ENCODE assay signal across 11 cellular contexts in the genomic region with DNA sequence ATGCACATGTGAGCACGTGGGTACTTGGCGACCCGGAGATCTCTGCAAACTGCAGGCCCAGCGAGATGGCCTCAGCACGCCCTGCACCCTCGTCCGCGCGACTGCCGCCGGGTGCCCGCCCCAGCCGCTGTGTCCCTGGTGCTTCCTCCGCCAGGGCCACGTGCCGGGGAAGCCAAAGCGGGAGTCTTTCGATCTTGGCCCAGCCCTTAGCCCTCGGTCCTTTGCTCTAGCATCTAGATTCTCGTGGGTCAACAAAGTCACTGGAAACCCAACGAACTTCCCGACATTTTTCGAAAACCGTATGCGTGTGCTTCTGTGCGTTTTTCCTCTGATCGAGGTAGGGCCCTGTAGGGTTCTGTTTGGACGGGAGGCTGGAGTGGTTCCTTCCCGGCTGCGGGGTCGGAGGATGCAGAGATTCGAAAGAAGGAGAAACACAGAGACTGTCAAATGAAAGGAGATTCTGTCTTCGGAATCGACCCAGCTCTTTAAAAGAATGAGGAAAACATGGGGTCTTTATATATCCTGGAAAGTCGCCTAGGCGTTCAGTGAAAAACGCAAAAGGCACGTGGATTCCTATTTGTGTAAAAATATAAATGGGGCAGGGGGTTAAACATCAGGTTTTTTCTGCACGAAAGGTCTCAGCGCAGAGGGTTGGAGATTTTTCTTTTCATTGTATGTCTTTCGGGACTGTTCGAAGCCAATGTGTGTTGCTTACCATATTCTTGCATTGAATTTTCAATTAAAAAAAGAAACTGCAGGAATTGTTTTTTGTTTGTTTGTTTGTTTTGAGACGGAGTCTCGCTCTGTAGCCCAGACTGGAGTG.
DNase-seq lines count a peak whose midpoint lies in the region; ATAC-seq, FAIRE-seq and TF ChIP-seq lines count a peak whose summit lies in the region.
"Had no signal": no experiment of that assay in that cellular context is flagged by ENCODE, and none has a peak within 500 bp of the region (broad histone marks: within the 10 kb centered on the region; RNA-seq: fewer than 3 reads in every experiment).

No MANE protein-coding gene starts in this region.

- H3K4ac ChIP-seq in H9 (ENCODE audit: low read depth, low read length) = no peak overlapping the region

- no peak overlapping the region for H3K4me3 ChIP-seq in K562

- no peaks in the 10 kb centered on the region for H3K36me3 ChIP-seq in K562 (ENCODE audit: control insufficient read depth, insufficient read depth, low read length)

- no peaks in the 10 kb centered on the region for H3K9me3 Mint-ChIP-seq in CD4-positive, alpha-beta T cell
- peaks cover 0 to 6% of the 10 kb centered on the region in 2 experiments; a peak in 1 of 5 replicates for H3K9me3 Mint-ChIP-seq in H9
- H3K9me3 Mint-ChIP-seq in natural killer cell treated with Interleukin-12 subunit alpha and Interleukin-12 subunit beta and Interleukin-15 and Interleukin-18, amount 100 ng/mL, for 72 hours = no peaks in the 10 kb centered on the region

- peak overlapping the region; percentile 88 for H3K4me3 Mint-ChIP-seq in CD4-positive, alpha-beta T cell
- peak overlapping the region; percentile 67 to 83; a peak in 3 of 5 replicates for H3K4me3 Mint-ChIP-seq in H9
- peak overlapping the region; percentile 62 for H3K4me3 Mint-ChIP-seq in natural killer cell treated with Interleukin-12 subunit alpha and Interleukin-12 subunit beta and Interleukin-15 and Interleukin-18, amount 100 ng/mL, for 72 hours

- no peak overlapping the region for H4K5ac ChIP-seq in H9 (ENCODE audit: insufficient read length, low read depth, low read length)

- TF ChIP-seq EP300 in K562 (IDR thresholded peaks at IDR 0.05; ENCODE audit: low read length) = no peak

- H3K23ac ChIP-seq in H9 (ENCODE audit: insufficient read length, low read depth, low read length) = no peak overlapping the region

- peaks cover 70% of the 10 kb centered on the region for H3K27me3 Mint-ChIP-seq in CD4-positive, alpha-beta T cell
- peaks cover 84% of the 10 kb centered on the region for H3K27me3 Mint-ChIP-seq in H9 (ENCODE audit: low read depth)
- H3K27me3 Mint-ChIP-seq in natural killer cell treated with Interleukin-12 subunit alpha and Interleukin-12 subunit beta and Interleukin-15 and Interleukin-18, amount 100 ng/mL, for 72 hours = peaks cover 42 to 43% of the 10 kb centered on the region in 2 donors

- WGBS in H9 (ENCODE audit: extremely low coverage, insufficient read length, low lambda C conversion rate) = no CpG with 5 or more reads among the region's 44 CpGs
- WGBS in K562 (ENCODE audit: insufficient coverage, low coverage, missing lambda C conversion rate) = 88% methylated on average over 44 of the region's 44 CpGs

- H3K9me3 ChIP-seq in CD4-positive, alpha-beta T cell (ENCODE audit: control insufficient read depth, low read length) = no peaks in the 10 kb centered on the region
- H3K9me3 ChIP-seq in H9 (ENCODE audit: control insufficient read depth, low read depth, low read length) (no peaks in the 10 kb centered on the region), K562 (replicated peaks; ENCODE audit: control insufficient read depth, insufficient read depth, low read depth, low read length) (no peaks in the 10 kb centered on the region)

- H3K4me1 ChIP-seq in H9 (ENCODE audit: insufficient read depth, low read length) = peaks cover 8% of the 10 kb centered on the region; the same call in 1 of the 2 replicates
- H3K4me1 ChIP-seq in K562 (replicated peaks in 1 of 2; ENCODE audit: control insufficient read depth in 2 of 2, insufficient read depth in 2 of 2, low read length in 2 of 2) = peaks cover 13 to 67% of the 10 kb centered on the region in 2 experiments; a peak in 3 of 5 replicates

- no peak overlapping the region for H3T11ph ChIP-seq in H9 (ENCODE audit: low read length)

- H2BK5ac ChIP-seq in H9 (ENCODE audit: insufficient read length, low read length) = no peak overlapping the region

- H2AK5ac ChIP-seq in H9 (ENCODE audit: insufficient read length, low read length) = no peak overlapping the region

- in situ Hi-C loops in K562 (cut with MboI) = no loop called here

- peaks cover 30% of the 10 kb centered on the region for H3K23me2 ChIP-seq in H9 (ENCODE audit: insufficient read length, low read depth, low read length, poor library complexity, severe bottlenecking)

- FAIRE-seq in K562 (lab: Jason Lieb, UNC) (no peak), GM19239 (lab: Jason Lieb, UNC) (no peak)

- H2BK20ac ChIP-seq in H9 (ENCODE audit: low read depth, low read length, poor library complexity, severe bottlenecking) = no peak overlapping the region

- H4K91ac ChIP-seq in H9 (ENCODE audit: insufficient read length, low read depth, low read length) = no peak overlapping the region

- no peak overlapping the region for H2BK120ac ChIP-seq in H9 (ENCODE audit: low read depth, low read length, poor library complexity, severe bottlenecking)

- no peak overlapping the region for H3K18ac ChIP-seq in H9 (ENCODE audit: insufficient read length, low read depth, low read length)

- no peak overlapping the region for H3K9ac ChIP-seq in H9 (ENCODE audit: extremely low read depth, insufficient read length, low read length)
- no peak overlapping the region for H3K9ac ChIP-seq in K562 (ENCODE audit: insufficient read depth in 1 of 2, low read depth in 2 of 2, low read length in 2 of 2)

- no peaks in the 10 kb centered on the region for H3K79me1 ChIP-seq in H9 (ENCODE audit: insufficient read depth, low read depth, low read length, poor library complexity, severe bottlenecking)

- TF ChIP-seq RAD21 in K562 (CRISPR knock-in tag; conservative IDR thresholded peaks at IDR 0.05 in 1 of 2, IDR thresholded peaks at IDR 0.05 in 1 of 2) = no peak

- POLR2A ChIA-PET in CD4-positive, alpha-beta T cell (lab: Charles Lee) = no interaction called here
- POLR2A ChIA-PET in K562 (lab: Yijun Ruan, JAX) = no interaction called here

- DNase-seq in CD4-positive, alpha-beta T cell = no peak
- DNase-seq in H9 (peak; percentile 55), K562 (ENCODE audit: extremely low read depth in 1 of 4, low spot score in 3 of 4) (no peak), cortex of kidney (lab: John Stamatoyannopoulos, UW) (no peak), NCI-H1417 (lab: John Stamatoyannopoulos, UW) (no peak), GM19239 (ENCODE audit: insufficient read length, low spot score) (no peak)
- no peak for DNase-seq in natural killer cell treated with Interleukin-12 subunit alpha and Interleukin-12 subunit beta and Interleukin-15 and Interleukin-18, amount 100 ng/mL, for 72 hours (ENCODE audit: low spot score)
- DNase-seq: COR-L47, NCI-H146, NCI-H69 had no signal

- H3K4me2 ChIP-seq in H9 (ENCODE audit: insufficient read depth, insufficient read length, low read length) (peak overlapping the region; percentile 36), K562 (ENCODE audit: insufficient read depth, low read length) (no peak overlapping the region)

- intact Hi-C loops in CD4-positive, alpha-beta T cell (cut with DNase I, micrococcal nuclease) = no loop called here
- intact Hi-C loops in K562 (cut with micrococcal nuclease) = no loop called here

- H3K56ac ChIP-seq in H9 (ENCODE audit: insufficient read length, low read depth, low read length) = no peak overlapping the region

- no peak overlapping the region for H3K27ac Mint-ChIP-seq in CD4-positive, alpha-beta T cell
- H3K27ac Mint-ChIP-seq in H9 = no peak overlapping the region
- no peak overlapping the region for H3K27ac Mint-ChIP-seq in natural killer cell treated with Interleukin-12 subunit alpha and Interleukin-12 subunit beta and Interleukin-15 and Interleukin-18, amount 100 ng/mL, for 72 hours

- no peak overlapping the region for H3K27ac ChIP-seq in CD4-positive, alpha-beta T cell (ENCODE audit: low read depth, low read length)
- H3K27ac ChIP-seq in H9 (ENCODE audit: insufficient read length, low read depth, low read length) (no peak overlapping the region), K562 (ENCODE audit: extremely low read depth, low read depth, low read length) (no peak overlapping the region)

- no peak overlapping the region for H4K8ac ChIP-seq in H9 (replicated peaks; ENCODE audit: insufficient read length, low read depth, low read length)

- no peak for TF ChIP-seq POLR2A in K562 (conservative IDR thresholded peaks at IDR 0.05)

- no peaks in the 10 kb centered on the region for H3K36me3 Mint-ChIP-seq in CD4-positive, alpha-beta T cell (ENCODE audit: low read depth)
- H3K36me3 Mint-ChIP-seq in H9 (ENCODE audit: insufficient read depth in 1 of 3, low read depth in 3 of 3) = peaks cover 0 to 3% (median 0%) of the 10 kb centered on the region in 3 experiments; a peak in 1 of 7 replicates
- no peaks in the 10 kb centered on the region for H3K36me3 Mint-ChIP-seq in natural killer cell treated with Interleukin-12 subunit alpha and Interleukin-12 subunit beta and Interleukin-15 and Interleukin-18, amount 100 ng/mL, for 72 hours

- H2BK12ac ChIP-seq in H9 (ENCODE audit: insufficient read length, low read depth, low read length) = no peak overlapping the region

- peaks cover 87% of the 10 kb centered on the region for H3K27me3 ChIP-seq in CD4-positive, alpha-beta T cell (ENCODE audit: control insufficient read depth, insufficient read depth, low read length)
- H3K27me3 ChIP-seq in H9 (ENCODE audit: insufficient read depth, low read length) = peaks cover 76% of the 10 kb centered on the region
- H3K27me3 ChIP-seq in K562 (ENCODE audit: control insufficient read depth in 2 of 2, insufficient read depth in 2 of 2, low read length in 2 of 2) = no peaks in the 10 kb centered on the region

- TF ChIP-seq CTCF in CD4-positive, alpha-beta T cell (IDR thresholded peaks at IDR 0.05) = no peak
- no peak for TF ChIP-seq CTCF in H9 (conservative IDR thresholded peaks at IDR 0.05)
- no peak for TF ChIP-seq CTCF in K562 (IDR thresholded peaks at IDR 0.05 in 2 of 3, conservative IDR thresholded peaks at IDR 0.05 in 1 of 3; ENCODE audit: insufficient read depth in 2 of 3, low read depth in 1 of 3, low read length in 3 of 3)

- H3K4me1 Mint-ChIP-seq in CD4-positive, alpha-beta T cell (ENCODE audit: low read depth) = peaks cover 53% of the 10 kb centered on the region
- H3K4me1 Mint-ChIP-seq in H9 = peaks cover 33 to 50% of the 10 kb centered on the region in 2 experiments
- peaks cover 28% of the 10 kb centered on the region in 2 donors for H3K4me1 Mint-ChIP-seq in natural killer cell treated with Interleukin-12 subunit alpha and Interleukin-12 subunit beta and Interleukin-15 and Interleukin-18, amount 100 ng/mL, for 72 hours (ENCODE audit: low read depth in 2 of 2)

- no peak overlapping the region for H2AFZ ChIP-seq in H9 (ENCODE audit: low read length)
- no peak overlapping the region for H2AFZ ChIP-seq in K562 (ENCODE audit: low read depth, low read length)

- H3K79me2 ChIP-seq in H9 (ENCODE audit: insufficient read depth, low read length) (no peaks in the 10 kb centered on the region), K562 (ENCODE audit: control insufficient read depth, insufficient read depth, low read length) (peaks cover 12% of the 10 kb centered on the region; the same call in 2 of the 3 replicates)

- H3K9me1 ChIP-seq in K562 (ENCODE audit: control insufficient read depth, insufficient read depth, low read length) = no peaks in the 10 kb centered on the region

- CTCF ChIA-PET in CD4-positive, alpha-beta T cell (lab: Charles Lee) = no interaction called here
- CTCF ChIA-PET in K562 (lab: Yijun Ruan, JAX; ENCODE audit: low intra/inter-chr PET ratio) = no interaction called here

- no peak overlapping the region for H2BK15ac ChIP-seq in H9 (ENCODE audit: low read depth, low read length)

- H4K20me1 ChIP-seq in H9 (ENCODE audit: control insufficient read depth, insufficient read depth, insufficient read length) = peaks cover 4% of the 10 kb centered on the region
- no peaks in the 10 kb centered on the region; the same call in 1 of the 2 replicates for H4K20me1 ChIP-seq in K562 (replicated peaks; ENCODE audit: control insufficient read depth, insufficient read depth, low read length)

- H3K14ac ChIP-seq in H9 (ENCODE audit: insufficient read depth, low read length) = no peak overlapping the region

- no peak for ATAC-seq in CD4-positive, alpha-beta T cell (ENCODE audit: poor library complexity)
- ATAC-seq in K562 (no peak), HG03045 (IDR thresholded peaks at IDR 0.05; ENCODE audit: unreplicated experiment) (no peak)
- no peak for ATAC-seq in natural killer cell treated with Interleukin-12 subunit alpha and Interleukin-12 subunit beta and Interleukin-15 and Interleukin-18, amount 100 ng/mL, for 72 hours

- BruUV-seq in K562 (replicated peaks; lab: Mats Ljungman, UMichigan) = TSS peak; percentile 34
